21 cellular contexts compared by ENCODE assay signal in the genomic region with DNA sequence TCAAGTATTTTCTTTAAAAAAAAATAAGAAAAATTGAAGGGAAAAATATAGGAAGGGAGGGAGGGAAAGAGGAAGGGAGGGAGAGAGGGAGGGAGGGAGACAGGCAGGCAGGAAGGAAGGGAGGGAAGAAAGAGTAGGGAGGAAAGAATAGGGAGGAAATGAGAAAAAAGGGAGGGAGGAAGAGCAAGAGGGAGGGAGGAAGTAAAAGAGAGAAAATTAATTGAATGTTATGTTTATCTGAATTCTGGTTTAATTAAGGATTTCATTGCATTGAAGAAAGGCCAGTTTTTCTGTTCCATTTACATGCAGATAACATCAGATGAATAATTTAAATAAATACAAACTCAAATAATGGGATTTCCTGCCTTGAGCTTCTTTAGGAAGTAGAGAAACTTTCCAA. TPM values are rescaled to one million over a fixed set of nuclear protein-coding genes. Genes with fewer than 3 reads are reported as not detected.
DNase-seq lines count a peak whose midpoint lies in the region; ATAC-seq, FAIRE-seq and TF ChIP-seq lines count a peak whose summit lies in the region.
"Had no signal": no experiment of that assay in that cellular context is flagged by ENCODE, and none has a peak within 500 bp of the region (broad histone marks: within the 10 kb centered on the region; RNA-seq: fewer than 3 reads in every experiment).

No MANE protein-coding gene starts in this region.

- no peaks in the 10 kb centered on the region for H3K9me2 ChIP-seq in GM23338 (ENCODE audit: insufficient read depth)

- H3K4me3 Mint-ChIP-seq in GM23338 = no peak overlapping the region
- H3K4me3 Mint-ChIP-seq: B cell; CD4-positive, alpha-beta T cell; CD8-positive, alpha-beta T cell had no signal

- H3K36me3 ChIP-seq in A673 (ENCODE audit: insufficient read depth, low read length, poor library complexity, severe bottlenecking) (no peaks in the 10 kb centered on the region), HEK293 (ENCODE audit: control insufficient read depth in 2 of 2, insufficient read depth in 1 of 2, low read length in 2 of 2) (no peaks in the 10 kb centered on the region), K562 (ENCODE audit: control insufficient read depth, insufficient read depth, low read length) (no peaks in the 10 kb centered on the region), colonic mucosa (no peaks in the 10 kb centered on the region), GM23338 (ENCODE audit: insufficient read depth) (no peaks in the 10 kb centered on the region)
- H3K36me3 ChIP-seq: BLaER1 treated with 17β-estradiol and CSF1 and Interleukin-3, amounts not matched to agents 10 nM and 100 nM had no signal

- H3K9ac ChIP-seq in K562 (ENCODE audit: insufficient read depth in 1 of 2, low read depth in 2 of 2, low read length in 2 of 2) (no peak overlapping the region), colonic mucosa (ENCODE audit: low read depth in 2 of 2, low read length in 2 of 2) (no peak overlapping the region)
- H3K9ac ChIP-seq: BLaER1 treated with 17β-estradiol and CSF1 and Interleukin-3, amounts not matched to agents 10 nM and 100 nM had no signal

- H4K20me1 ChIP-seq in K562 (replicated peaks; ENCODE audit: control insufficient read depth, insufficient read depth, low read length) (no peaks in the 10 kb centered on the region), GM23338 (replicated peaks; ENCODE audit: insufficient read depth) (no peaks in the 10 kb centered on the region)
- H4K20me1 ChIP-seq: BLaER1 treated with 17β-estradiol and CSF1 and Interleukin-3, amounts not matched to agents 10 nM and 100 nM had no signal

- H3K79me2 ChIP-seq in K562 (ENCODE audit: control insufficient read depth, insufficient read depth, low read length) = no peaks in the 10 kb centered on the region
- H3K79me2 ChIP-seq in GM23338 (replicated peaks; ENCODE audit: insufficient read depth) = no peaks in the 10 kb centered on the region

- no peaks in the 10 kb centered on the region for H3K9me3 Mint-ChIP-seq in GM23338
- H3K9me3 Mint-ChIP-seq: CD4-positive, alpha-beta T cell; CD8-positive, alpha-beta T cell had no signal

- CTCF ChIA-PET in A673 (lab: Charles Lee) = no interaction called here
- CTCF ChIA-PET in HEK293 (lab: Yijun Ruan, JAX) = no interaction called here
- CTCF ChIA-PET in K562 (lab: Yijun Ruan, JAX; ENCODE audit: low intra/inter-chr PET ratio) = no interaction called here

- BruUV-seq in A673 (replicated peaks; lab: Mats Ljungman, UMichigan) (no TSS peak), K562 (replicated peaks; lab: Mats Ljungman, UMichigan) (no TSS peak)

- POLR2A ChIA-PET in A673 (lab: Charles Lee; ENCODE audit: low non-redundant PET) (interaction anchor here (0.7 kb wide), 1 partner anchor 169 kb away, joined by 3 read pairs; no protein-coding TSS in a partner anchor), HEK293 (lab: Yijun Ruan, JAX) (no interaction called here), K562 (lab: Yijun Ruan, JAX) (no interaction called here)

- H3K4me3 ChIP-seq in A673 (ENCODE audit: low read depth, low read length, poor library complexity, severe bottlenecking) (no peak overlapping the region), HEK293 (ENCODE audit: low read depth, low read length) (no peak overlapping the region), K562 (no peak overlapping the region), colonic mucosa (no peak overlapping the region), GM23338 (no peak overlapping the region)
- H3K4me3 ChIP-seq: BLaER1 treated with 17β-estradiol and CSF1 and Interleukin-3, amounts not matched to agents 10 nM and 100 nM had no signal

- H3K27ac ChIP-seq in A673 (ENCODE audit: low read depth, low read length, poor library complexity, severe bottlenecking) (peak overlapping the region; percentile 61), HEK293 (ENCODE audit: extremely low read depth, low read depth, low read length) (no peak overlapping the region), K562 (ENCODE audit: extremely low read depth, low read depth, low read length) (no peak overlapping the region), colonic mucosa (no peak overlapping the region), GM23338 (ENCODE audit: low read depth) (no peak overlapping the region)
- H3K27ac ChIP-seq: BLaER1 treated with 17β-estradiol and CSF1 and Interleukin-3, amounts not matched to agents 10 nM and 100 nM; C4-2B had no signal

- intact Hi-C loops in A673 (cut with micrococcal nuclease; ENCODE audit: unreplicated experiment) (no loop called here), K562 (cut with micrococcal nuclease) (no loop called here), colonic mucosa (cut with DNase I) (no loop called here)

- H2AFZ ChIP-seq in K562 (ENCODE audit: low read depth, low read length) = no peak overlapping the region
- H2AFZ ChIP-seq in GM23338 = no peak overlapping the region

- H3K27me3 ChIP-seq in A673 (replicated peaks; ENCODE audit: insufficient read depth, low read depth, low read length, poor library complexity) (no peaks in the 10 kb centered on the region), K562 (ENCODE audit: control insufficient read depth in 2 of 2, insufficient read depth in 2 of 2, low read length in 2 of 2) (no peaks in the 10 kb centered on the region), colonic mucosa (no peaks in the 10 kb centered on the region), GM23338 (ENCODE audit: insufficient read depth) (no peaks in the 10 kb centered on the region)
- H3K27me3 ChIP-seq: BLaER1 treated with 17β-estradiol and CSF1 and Interleukin-3, amounts not matched to agents 10 nM and 100 nM had no signal

- no peak for ATAC-seq in K562
- no peak for ATAC-seq in GM23338
- ATAC-seq: CD8-positive, alpha-beta T cell had no signal

- TF ChIP-seq RAD21 in K562 (CRISPR knock-in tag; conservative IDR thresholded peaks at IDR 0.05 in 1 of 2, IDR thresholded peaks at IDR 0.05 in 1 of 2) = no peak

- no peak overlapping the region for H3K27ac Mint-ChIP-seq in GM23338
- H3K27ac Mint-ChIP-seq: B cell; CD4-positive, alpha-beta T cell; CD8-positive, alpha-beta T cell had no signal

- H3K4me1 ChIP-seq in A673 (ENCODE audit: insufficient read depth, low read length, poor library complexity, severe bottlenecking) (peaks cover 60% of the 10 kb centered on the region), HEK293 (ENCODE audit: control insufficient read depth, insufficient read depth, low read length) (no peaks in the 10 kb centered on the region), K562 (replicated peaks in 1 of 2; ENCODE audit: control insufficient read depth in 2 of 2, insufficient read depth in 2 of 2, low read length in 2 of 2) (no peaks in the 10 kb centered on the region), colonic mucosa (no peaks in the 10 kb centered on the region), GM23338 (ENCODE audit: insufficient read depth) (no peaks in the 10 kb centered on the region)
- H3K4me1 ChIP-seq: BLaER1 treated with 17β-estradiol and CSF1 and Interleukin-3, amounts not matched to agents 10 nM and 100 nM had no signal

- no peak for TF ChIP-seq POLR2A in K562 (conservative IDR thresholded peaks at IDR 0.05)

- peaks cover 22% of the 10 kb centered on the region; the same call in 2 of the 3 replicates for H3K4me1 Mint-ChIP-seq in GM23338
- H3K4me1 Mint-ChIP-seq: B cell had no signal

- no peak for TF ChIP-seq EP300 in K562 (IDR thresholded peaks at IDR 0.05; ENCODE audit: low read length)

- in situ Hi-C loops in K562 (cut with MboI) = no loop called here

- H3K4me2 ChIP-seq in K562 (ENCODE audit: insufficient read depth, low read length) (no peak overlapping the region), GM23338 (no peak overlapping the region)
- H3K4me2 ChIP-seq: BLaER1 treated with 17β-estradiol and CSF1 and Interleukin-3, amounts not matched to agents 10 nM and 100 nM had no signal

- H3F3A ChIP-seq in GM23338 (replicated peaks; ENCODE audit: low read depth) = no peaks in the 10 kb centered on the region

- TF ChIP-seq CTCF in A673 (conservative IDR thresholded peaks at IDR 0.05; ENCODE audit: low read depth, low read length) (no peak), HEK293 (tag by site-specific recombination; IDR thresholded peaks at IDR 0.05) (no peak), K562 (IDR thresholded peaks at IDR 0.05 in 2 of 3, conservative IDR thresholded peaks at IDR 0.05 in 1 of 3; ENCODE audit: insufficient read depth in 2 of 3, low read depth in 1 of 3, low read length in 3 of 3) (no peak), colonic mucosa (IDR thresholded peaks at IDR 0.05) (no peak), GM23338 (conservative IDR thresholded peaks at IDR 0.05; ENCODE audit: low read depth in 2 of 2) (no peak)

- H3K36me3 Mint-ChIP-seq in GM23338 (ENCODE audit: low read depth) = no peaks in the 10 kb centered on the region
- H3K36me3 Mint-ChIP-seq: CD8-positive, alpha-beta T cell had no signal

- no peak for FAIRE-seq in K562 (lab: Jason Lieb, UNC)
- FAIRE-seq: A204.1, D721Med, G401.6, GM12891, GM19239 had no signal

- DNase-seq in A673 (ENCODE audit: low spot score) (peak; percentile 53), K562 (ENCODE audit: extremely low read depth in 1 of 4, low spot score in 3 of 4) (no peak), colonic mucosa (no peak), GM23338 (ENCODE audit: low spot score) (no peak)
- DNase-seq: 8988T; AML-193; Caco-2; Calu3; CD4-positive, alpha-beta T cell; CD8-positive, alpha-beta T cell; DMS79 treated with DMSO at 0.1 percent for 48 hours; GF-D8 had no signal

- H3K27me3 Mint-ChIP-seq in GM23338 (ENCODE audit: insufficient read depth, low read depth, poor library complexity) = no peaks in the 10 kb centered on the region
- H3K27me3 Mint-ChIP-seq: B cell; CD4-positive, alpha-beta T cell had no signal

- H3K9me3 ChIP-seq in A673 (ENCODE audit: low read depth, low read length, poor library complexity, severe bottlenecking) = no peaks in the 10 kb centered on the region
- H3K9me3 ChIP-seq in HEK293 (ENCODE audit: control insufficient read depth, insufficient read depth, low read depth, low read length) = no peaks in the 10 kb centered on the region
- H3K9me3 ChIP-seq in K562 (replicated peaks; ENCODE audit: control insufficient read depth, insufficient read depth, low read depth, low read length) = 0 out of 2 replicates have a peak, but pooled peaks cover 2% of the 10 kb centered on the region
- no peaks in the 10 kb centered on the region for H3K9me3 ChIP-seq in colonic mucosa
- H3K9me3 ChIP-seq: BLaER1 treated with 17β-estradiol and CSF1 and Interleukin-3, amounts not matched to agents 10 nM and 100 nM; Caco-2 had no signal

- no peaks in the 10 kb centered on the region for H3K9me1 ChIP-seq in K562 (ENCODE audit: control insufficient read depth, insufficient read depth, low read length)

RNA-seq across cellular contexts. Expression of gene TENT5A, which starts 47.8 kb away (rescaled TPM):
- total RNA-seq in A673 (2021) (36.9 and 37.1 TPM in 2 replicates), K562 (2014; rRNA removed) (1.00 and 1.1 TPM in 2 replicates), K562 (2014; rRNA removed; fragmentation: Illumina TruSeq; extraction: Trizol) (1.5 and 1.7 TPM in 2 replicates), K562 (2015; rRNA removed; fragmentation: Illumina TruSeq; extraction: Trizol) (2.3 TPM in 2 replicates), K562 (2021) (1.3 and 1.4 TPM in 2 replicates), colonic mucosa (10 to 100 TPM; 20.1 to 32.8 TPM)
- 1.2 and 3.3 TPM in 2 replicates for total RNA-seq in K562 (2011; cell fraction: chromatin; rRNA removed; ENCODE audit: low replicate concordance)
- 1.1 and 1.3 TPM in 2 replicates for total RNA-seq in K562 (2011; cell fraction: nucleolus; rRNA removed)
- total RNA-seq in K562 (2011; cell fraction: nucleoplasm; rRNA removed) = 1.7 and 2.7 TPM in 2 replicates
- polyA plus RNA-seq in K562 (2011; rRNA removed) (0.41 and 0.95 TPM in 2 replicates), K562 (2014; fragmentation: Illumina TruSeq; extraction: Trizol) (0.89 and 1.3 TPM in 2 replicates), K562 (2014; fragmentation: Nextera tagmentation; extraction: Ambion mirVana) (1 to 10 TPM; 1.1 to 1.7 TPM), K562 (2014; rRNA removed) (0.77 and 0.82 TPM in 2 replicates), GM23338 (2016; fragmentation: Nextera tagmentation; extraction: Ambion mirVana) (3.8 and 4.4 TPM in 2 replicates)
- polyA plus RNA-seq in K562 (2011; cell fraction: cytosol; rRNA removed) = 0.16 and 0.31 TPM in 2 replicates
- 0.63 and 1.4 TPM in 2 replicates for polyA plus RNA-seq in K562 (2011; cell fraction: nucleus; rRNA removed)
- 0.83 and 1.00 TPM in 2 replicates for polyA plus RNA-seq in K562 (2012)
- 0.45 and 1.3 TPM in 2 replicates for polyA minus RNA-seq in K562 (2011; rRNA and poly(A)+ RNA removed)
- 1.4 and 2.1 TPM in 2 replicates for polyA minus RNA-seq in K562 (2011; cell fraction: cytosol; rRNA and poly(A)+ RNA removed)
- 0.81 and 0.89 TPM in 2 replicates for polyA minus RNA-seq in K562 (2011; cell fraction: nucleus; rRNA and poly(A)+ RNA removed)
- total RNA-seq in GM23338 (2014; rRNA removed; shearing (Covaris generic)) = 4.7 and 5.5 TPM in 2 replicates
